1 cellular context compared by ENCODE assay signal in genomic region chr19:7912697-7913564, GRCh38.
TF ChIP-seq lines count a peak whose summit lies in the region.

No MANE protein-coding gene starts in this region.

TF ChIP-seq in GM12878, 131 proteins besides CTCF, POLR2A, EP300 and RAD21:
- TF ChIP-seq SREBF1 (IDR thresholded peaks at IDR 0.05; ENCODE audit: low read length) (no peak), KLF5 (IDR thresholded peaks at IDR 0.05; ENCODE audit: partially characterized antibody) (no peak), CUX1 (IDR thresholded peaks at IDR 0.05; ENCODE audit: insufficient replicate concordance, low read depth, low read length) (no peak), ZNF687 (IDR thresholded peaks at IDR 0.05) (no peak), EZH2 (IDR thresholded peaks at IDR 0.05; ENCODE audit: borderline replicate concordance, control insufficient read depth, low read depth, low read length) (no peak), HDAC6 (IDR thresholded peaks at IDR 0.05; ENCODE audit: unreplicated experiment) (no peak)
TF ChIP-seq in GM12878: peak in this region for 0.
